ENCODE assay signal across 9 cellular contexts in genomic region chr2:46601328-46601963, GRCh38. TPM values are rescaled to one million over a fixed set of nuclear protein-coding genes. Genes with fewer than 3 reads are reported as not detected.
A peak's percentile ranks its signal among the peaks of the same experiment; 100 is the strongest.
DNase-seq lines count a peak whose midpoint lies in the region; TF ChIP-seq lines count a peak whose summit lies in the region.
"Had no signal": no experiment of that assay in that cellular context is flagged by ENCODE, and none has a peak within 500 bp of the region (broad histone marks: within the 10 kb centered on the region; RNA-seq: fewer than 3 reads in every experiment).

No MANE protein-coding gene starts in this region.

- CTCF ChIA-PET in PC-9 (lab: Charles Lee), result no interaction called here

- H3K36me3 ChIP-seq in PC-9 (ENCODE audit: low read depth) (no peaks in the 10 kb centered on the region), testis (ENCODE audit: low read depth, missing control alignments) (no peaks in the 10 kb centered on the region)

- H3K4me2 ChIP-seq in PC-9, result no peak overlapping the region

- no peaks in the 10 kb centered on the region for H3K79me2 ChIP-seq in PC-9 (ENCODE audit: low read depth)

- no TSS peak for BruUV-seq in PC-9 (replicated peaks; lab: Mats Ljungman, UMichigan)

- DNase-seq in NOMO-1 treated with DMSO at 0.1 percent for 48 hours (lab: John Stamatoyannopoulos, UW; ENCODE audit: unreplicated experiment) (peak; percentile 8), NOMO-1 treated with dmso at 0.1 percent for 144 hours (lab: John Stamatoyannopoulos, UW; ENCODE audit: unreplicated experiment) (no peak), PC-9 (peak in 1 of 2 experiments; percentile 32), fibroblast of pulmonary artery (ENCODE audit: low read depth) (peak; percentile 27), testis (no peak), nucleus accumbens (lab: John Stamatoyannopoulos, UW) (no peak), NCI-H1436 treated with DMSO at 0.1 percent for 48 hours (lab: John Stamatoyannopoulos, UW) (no peak), NCI-H1048 (lab: John Stamatoyannopoulos, UW) (no peak)
- DNase-seq: COR-L47 had no signal

- no peaks in the 10 kb centered on the region for H3K9me2 ChIP-seq in PC-9 (ENCODE audit: insufficient read depth)

- H3K9me3 ChIP-seq in PC-9 (ENCODE audit: insufficient read depth, low read depth) (no peaks in the 10 kb centered on the region), testis (no peaks in the 10 kb centered on the region)

- H3K4me3 ChIP-seq in PC-9 (no peak overlapping the region), fibroblast of pulmonary artery (replicated peaks; ENCODE audit: low read depth, low read length) (no peak overlapping the region), testis (no peak overlapping the region)

- intact Hi-C loops in PC-9 (cut with micrococcal nuclease; ENCODE audit: unreplicated experiment), result no loop called here
- intact Hi-C loops in testis (cut with DNase I; ENCODE audit: low total_unique reads), result no loop called here

- no peaks in the 10 kb centered on the region for H3F3A ChIP-seq in PC-9 (ENCODE audit: insufficient read depth, low read depth)

- no peak overlapping the region for H2AFZ ChIP-seq in PC-9

- WGBS in testis, 2 donors, result 75 to 77% methylated on average over 2 of the region's 2 CpGs

- TF ChIP-seq CTCF in PC-9 (conservative IDR thresholded peaks at IDR 0.05), result peak; percentile 82
- TF ChIP-seq CTCF in fibroblast of pulmonary artery (IDR thresholded peaks at IDR 0.05; ENCODE audit: low read length, missing control alignments), result peak; percentile 49
- peak in 2 of 3 experiments; percentile 5 to 42 for TF ChIP-seq CTCF in testis (IDR thresholded peaks at IDR 0.05)

- H3K27me3 ChIP-seq in PC-9 (ENCODE audit: insufficient read depth, low read depth), result no peaks in the 10 kb centered on the region
- H3K27me3 ChIP-seq in testis, result no peaks in the 10 kb centered on the region

- no peak for TF ChIP-seq POLR2A in testis (IDR thresholded peaks at IDR 0.05)

- H3K4me1 ChIP-seq in PC-9 (replicated peaks; ENCODE audit: insufficient read depth) (no peaks in the 10 kb centered on the region), testis (no peaks in the 10 kb centered on the region)

- POLR2A ChIA-PET in PC-9 (lab: Charles Lee; ENCODE audit: unreplicated experiment), result no interaction called here

- H4K20me1 ChIP-seq in PC-9 (ENCODE audit: insufficient read depth), result no peaks in the 10 kb centered on the region; the same call in 1 of the 2 replicates

- H3K27ac ChIP-seq in PC-9 (no peak overlapping the region), testis (no peak overlapping the region)

RNA-seq across cellular contexts. Expression of gene PIGF, which starts 15.4 kb away (rescaled TPM):
- total RNA-seq in PC-9 (2021) (27.8 and 31.4 TPM in 2 replicates), testis (10 to 100 TPM; 26.7 to 29.4 TPM)
- polyA plus RNA-seq in testis (ENCODE audit: insufficient read depth, low read depth, low replicate concordance), result 62.4 TPM

RNA-seq across cellular contexts. Expression of gene CRIPT, which starts 15.6 kb away (rescaled TPM):
- 19.8 and 27.3 TPM in 2 replicates for total RNA-seq in PC-9 (2021)
- total RNA-seq in testis, result 10 to 100 TPM; 15.5 to 18.5 TPM
- polyA plus RNA-seq in testis (ENCODE audit: insufficient read depth, low read depth, low replicate concordance), result 13.0 TPM

RNA-seq across cellular contexts. Expression of gene ATP6V1E2, which starts 59.1 kb away (rescaled TPM):
- 23.9 and 24.1 TPM in 2 replicates for total RNA-seq in PC-9 (2021)
- 10 to 100 TPM; 23.8 to 28.7 TPM for total RNA-seq in testis
- 63.0 TPM for polyA plus RNA-seq in testis (ENCODE audit: insufficient read depth, low read depth, low replicate concordance)

RNA-seq across cellular contexts. Expression of gene RHOQ, which starts 59.2 kb away (rescaled TPM):
- total RNA-seq in PC-9 (2021), result 19.5 and 19.7 TPM in 2 replicates
- 10 to 100 TPM; 25.2 to 37.7 TPM for total RNA-seq in testis
- 28.6 TPM for polyA plus RNA-seq in testis (ENCODE audit: insufficient read depth, low read depth, low replicate concordance)

Comparison
In these comparisons a context has a peak if more than half of its experiments do, and no peak if none do; other contexts are left out.
1. DNase-seq: peak in NOMO-1 treated with DMSO at 0.1 percent for 48 hours (single experiment) and fibroblast of pulmonary artery (single experiment); none in NOMO-1 treated with dmso at 0.1 percent for 144 hours (single experiment), testis (single experiment), nucleus accumbens (0 of 56), NCI-H1436 treated with DMSO at 0.1 percent for 48 hours (single experiment) and NCI-H1048 (single experiment).
2. CTCF ChIP-seq: peak in every context shown above with its lines; median percentile 82 in PC-9; 49 in fibroblast of pulmonary artery; 24 in testis.